8 cellular contexts compared by ENCODE assay signal in the genomic region with DNA sequence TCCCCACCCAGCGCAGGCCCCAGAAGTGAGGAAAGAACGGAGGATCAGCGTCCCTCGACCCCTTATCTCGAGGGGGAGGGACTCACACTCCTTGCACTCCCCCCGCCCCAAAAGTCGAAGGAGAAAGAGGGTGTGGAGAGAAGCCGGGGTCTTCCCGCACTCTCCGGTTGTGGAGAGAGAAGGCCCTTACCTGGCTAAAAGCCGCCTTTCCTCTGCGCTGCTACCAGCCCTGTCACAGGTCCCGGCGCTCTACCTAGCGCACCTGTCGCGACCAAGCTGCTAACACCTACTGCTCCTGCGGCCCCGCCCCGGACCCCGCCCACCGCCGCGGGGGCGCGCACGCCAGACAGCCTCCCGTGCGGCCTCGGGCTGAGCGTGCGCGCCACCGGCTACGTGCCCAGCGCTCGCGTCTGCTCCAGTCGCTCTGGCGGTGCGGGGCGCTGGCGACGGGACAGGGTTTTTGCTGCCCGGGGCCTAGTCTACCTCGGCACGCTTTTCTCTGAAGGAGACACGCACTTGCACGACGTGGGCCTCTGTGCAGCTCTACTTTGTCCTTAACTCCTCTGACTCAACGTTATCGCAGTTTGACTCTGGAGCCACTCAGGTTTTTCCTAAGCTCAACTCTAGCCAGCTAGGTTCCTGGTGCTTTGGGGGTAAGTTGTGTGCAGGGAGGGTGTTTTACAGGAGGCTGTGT. TPM values are rescaled to one million over a fixed set of nuclear protein-coding genes. Genes with fewer than 3 reads are reported as not detected.
DNase-seq lines count a peak whose midpoint lies in the region; ATAC-seq, FAIRE-seq and TF ChIP-seq lines count a peak whose summit lies in the region.

Gene LIMA1 (minus strand): TSS at position 291 of the 694 bp plus-strand sequence. CDS start 34,769 bp downstream, outside the sequence.

- H3K4me3 ChIP-seq in A549: peak within 1 kb of the TSS; percentile 78
- peak within 1 kb of the TSS; percentile 74 for H3K4me3 ChIP-seq in WI38 (ENCODE audit: low read depth, low read length)
- peak within 1 kb of the TSS; percentile 92 for H3K4me3 ChIP-seq in bronchial epithelial cell (ENCODE audit: low read depth, low read length)
- H3K4me3 ChIP-seq in smooth muscle cell: peak within 1 kb of the TSS; percentile 75

- peak; percentile 99 for TF ChIP-seq POLR2A in A549 (IDR thresholded peaks at IDR 0.05; ENCODE audit: low read length)

- 0 out of 5 replicates have a peak, but pooled peaks of 1 of the 2 experiments have one; percentile 27 for TF ChIP-seq RAD21 in A549 (conservative IDR thresholded peaks at IDR 0.05 in 1 of 2, IDR thresholded peaks at IDR 0.05 in 1 of 2)

- H3K9me3 ChIP-seq in A549 (no peaks in the 10 kb centered on the region), smooth muscle cell (replicated peaks; ENCODE audit: low read depth) (no peaks in the 10 kb centered on the region)

- peaks cover 4% of the 10 kb centered on the region for H3K79me2 ChIP-seq in smooth muscle cell (ENCODE audit: low read depth)

- DNase-seq in A549 (ENCODE audit: low read depth in 1 of 2, low spot score in 1 of 2): peak; percentile 86 to 95
- DNase-seq in NCI-H2196 treated with DMSO at 0.1 percent for 48 hours (lab: John Stamatoyannopoulos, UW; ENCODE audit: unreplicated experiment): peak; percentile 73
- DNase-seq in bronchial epithelial cell (ENCODE audit: low read depth): peak; percentile 78
- DNase-seq in iPS-NIHi11 (ENCODE audit: low spot score): peak; percentile 100
- DNase-seq in smooth muscle cell (lab: John Stamatoyannopoulos, UW; ENCODE audit: unreplicated experiment): peak; percentile 29

- FAIRE-seq in A549 (lab: Jason Lieb, UNC) (no peak), bronchial epithelial cell (lab: Jason Lieb, UNC) (no peak)

- 2% methylated on average over 15 of the region's 52 CpGs for WGBS in A549 (ENCODE audit: missing lambda C conversion rate)
- 2% methylated on average over 29 of the region's 52 CpGs for WGBS in smooth muscle cell (ENCODE audit: low lambda C conversion rate)

- H2AFZ ChIP-seq in smooth muscle cell (ENCODE audit: low read depth): peak within 1 kb of the TSS; percentile 85

- peak within 1 kb of the TSS; percentile 85 to 94 for H3K27ac ChIP-seq in A549
- H3K27ac ChIP-seq in smooth muscle cell (ENCODE audit: low read depth): peak within 1 kb of the TSS; percentile 33

- no peaks in the 10 kb centered on the region for H3F3A ChIP-seq in smooth muscle cell (ENCODE audit: low read depth)

- TF ChIP-seq CTCF in A549 (IDR thresholded peaks at IDR 0.05) (no peak), WI38 (IDR thresholded peaks at IDR 0.05; ENCODE audit: low read depth, low read length) (no peak), bronchial epithelial cell (IDR thresholded peaks at IDR 0.05; ENCODE audit: insufficient read depth, low read length, severe bottlenecking) (no peak), smooth muscle cell (IDR thresholded peaks at IDR 0.05; ENCODE audit: borderline replicate concordance, insufficient read depth, poor library complexity, severe bottlenecking) (no peak)

- CTCF ChIA-PET in A549 (lab: Yijun Ruan, JAX): interaction anchor here (0.5 to 2.4 kb wide), 13 partner anchors 9 to 108 kb away, joined by 3 to 8 read pairs (median 4); no protein-coding TSS in a partner anchor

- H3K4me2 ChIP-seq in A549 (peak within 1 kb of the TSS; percentile 80), smooth muscle cell (peak within 1 kb of the TSS; percentile 84)

- POLR2A ChIA-PET in A549 (lab: Yijun Ruan, JAX): interaction anchor here (0.6 to 2.1 kb wide), 15 partner anchors 10 to 199 kb away, joined by 3 to 13 read pairs (median 3); partner anchors contain the start of gene SMARCD1

- H3K27me3 ChIP-seq in bronchial epithelial cell (ENCODE audit: control insufficient read depth, insufficient read depth, low read length) (no peaks in the 10 kb centered on the region), smooth muscle cell (ENCODE audit: low read depth) (no peaks in the 10 kb centered on the region)

- H3K36me3 ChIP-seq in bronchial epithelial cell (ENCODE audit: control insufficient read depth, insufficient read depth, low read length) (no peaks in the 10 kb centered on the region), smooth muscle cell (ENCODE audit: low read depth) (no peaks in the 10 kb centered on the region)

- peak within 1 kb of the TSS; percentile 37 for H3K9ac ChIP-seq in smooth muscle cell (ENCODE audit: low read depth)

- H4K20me1 ChIP-seq in smooth muscle cell (ENCODE audit: low read depth): no peaks in the 10 kb centered on the region

- peak; percentile 97 to 98 for ATAC-seq in A549
- ATAC-seq in GM18868 (IDR thresholded peaks at IDR 0.05; ENCODE audit: unreplicated experiment): peak; percentile 93
- peak; percentile 97 for ATAC-seq in HG03108 (IDR thresholded peaks at IDR 0.05; ENCODE audit: unreplicated experiment)

- H3K4me1 ChIP-seq in A549 (peaks cover 6% of the 10 kb centered on the region; the same call in 1 of the 3 replicates), smooth muscle cell (ENCODE audit: low read depth) (peaks cover 8% of the 10 kb centered on the region)

- no peak for TF ChIP-seq EP300 in A549 (IDR thresholded peaks at IDR 0.05)

TF ChIP-seq in A549, 52 proteins besides CTCF, POLR2A, EP300 and RAD21:
- TF ChIP-seq SREBF2 (IDR thresholded peaks at IDR 0.05) (no peak), RNF2 (IDR thresholded peaks at IDR 0.05; ENCODE audit: borderline replicate concordance, low read depth) (no peak), ZFP36 (IDR thresholded peaks at IDR 0.05; ENCODE audit: borderline replicate concordance, partially characterized antibody) (no peak), HDAC2 (IDR thresholded peaks at IDR 0.05) (no peak), PHF8 (IDR thresholded peaks at IDR 0.05; ENCODE audit: borderline replicate concordance, low read depth) (peak; percentile 85), CEBPB (IDR thresholded peaks at IDR 0.05) (no peak), JUN (IDR thresholded peaks at IDR 0.05) (peak; percentile 54 to 66; a peak in 3 of 5 replicates), HOXB5 (CRISPR knock-in tag; IDR thresholded peaks at IDR 0.05) (no peak), RFX5 (IDR thresholded peaks at IDR 0.05) (no peak), NR3C1 (IDR thresholded peaks at IDR 0.05) (no peak), MAFK (IDR thresholded peaks at IDR 0.05; ENCODE audit: partially characterized antibody) (no peak), KDM5A (IDR thresholded peaks at IDR 0.05) (no peak), BCL3 (IDR thresholded peaks at IDR 0.05) (peak; percentile 82; the same call in 2 of the 3 replicates), EHMT2 (IDR thresholded peaks at IDR 0.05; ENCODE audit: low read depth) (no peak), HOXA7 (CRISPR knock-in tag; IDR thresholded peaks at IDR 0.05) (no peak), FOXS1 (CRISPR knock-in tag; IDR thresholded peaks at IDR 0.05) (peak; percentile 68; the same call in 1 of the 2 replicates), HOXB13 (CRISPR knock-in tag; IDR thresholded peaks at IDR 0.05; ENCODE audit: low read depth) (0 out of 2 replicates have a peak, but pooled peaks have one; percentile 22), SMC3 (IDR thresholded peaks at IDR 0.05) (peak; percentile 24; the same call in 1 of the 3 replicates), E2F6 (IDR thresholded peaks at IDR 0.05; ENCODE audit: borderline replicate concordance, low read depth) (peak; percentile 64; the same call in 1 of the 2 replicates), BHLHE40 (IDR thresholded peaks at IDR 0.05; ENCODE audit: low read depth, low read length) (peak; percentile 46; the same call in 1 of the 2 replicates), POLR2AphosphoS2 (conservative IDR thresholded peaks at IDR 0.05; ENCODE audit: low read length) (no peak), GATA3 (IDR thresholded peaks at IDR 0.05; ENCODE audit: borderline replicate concordance) (no peak)
- TF ChIP-seq, protein P1, sequence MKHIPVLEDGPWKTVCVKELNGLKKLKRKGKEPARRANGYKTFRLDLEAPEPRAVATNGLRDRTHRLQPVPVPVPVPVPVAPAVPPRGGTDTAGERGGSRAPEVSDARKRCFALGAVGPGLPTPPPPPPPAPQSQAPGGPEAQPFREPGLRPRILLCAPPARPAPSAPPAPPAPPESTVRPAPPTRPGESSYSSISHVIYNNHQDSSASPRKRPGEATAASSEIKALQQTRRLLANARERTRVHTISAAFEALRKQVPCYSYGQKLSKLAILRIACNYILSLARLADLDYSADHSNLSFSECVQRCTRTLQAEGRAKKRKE (CRISPR knock-in tag; IDR thresholded peaks at IDR 0.05; ENCODE audit: low read depth): peak; percentile 29; the same call in 1 of the 2 replicates
- TF ChIP-seq, protein P2, sequence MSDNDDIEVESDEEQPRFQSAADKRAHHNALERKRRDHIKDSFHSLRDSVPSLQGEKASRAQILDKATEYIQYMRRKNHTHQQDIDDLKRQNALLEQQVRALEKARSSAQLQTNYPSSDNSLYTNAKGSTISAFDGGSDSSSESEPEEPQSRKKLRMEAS (IDR thresholded peaks at IDR 0.05): peak; percentile 87

RNA-seq across cellular contexts. Expression of gene LIMA1, which starts in this region (rescaled TPM):
- polyA plus RNA-seq in A549 (2011; rRNA removed): 21.4 and 23.4 TPM in 2 replicates
- polyA plus RNA-seq in A549 (2012; cell fraction: cytosol; rRNA removed): 3.5 TPM in 2 replicates
- polyA plus RNA-seq in A549 (2012; cell fraction: nucleus; rRNA removed): 3.3 and 5.4 TPM in 2 replicates
- polyA plus RNA-seq in A549 (2017; fragmentation: RNase III; extraction: RNeasy Plus Mini Kit Qiagen cat#74134 plus additional on column Dnase treatment): 9.0 to 12.0 TPM (median 10.1 TPM) in 3 replicates
- polyA minus RNA-seq in A549 (2011; rRNA and poly(A)+ RNA removed): 27.3 and 29.3 TPM in 2 replicates
- 95.0 and 98.2 TPM in 2 replicates for total RNA-seq in bronchial epithelial cell
- 154 and 204 TPM in 2 replicates for total RNA-seq in smooth muscle cell
- 39.6 and 68.3 TPM in 2 replicates for polyA plus RNA-seq in smooth muscle cell

Comparison
In these comparisons a context has a peak if more than half of its experiments do, and no peak if none do; other contexts are left out.
1. Peak in every context shown above with its lines: DNase-seq, ATAC-seq, H3K4me3 ChIP-seq and H3K27ac ChIP-seq.
2. DNase-seq: peak in every context shown above with its lines; median percentile 100 in iPS-NIHi11; 90 in A549; 78 in bronchial epithelial cell; 73 in NCI-H2196 treated with DMSO at 0.1 percent for 48 hours; 29 in smooth muscle cell.